ENCODE assay signal across 21 cellular contexts in the genomic region with DNA sequence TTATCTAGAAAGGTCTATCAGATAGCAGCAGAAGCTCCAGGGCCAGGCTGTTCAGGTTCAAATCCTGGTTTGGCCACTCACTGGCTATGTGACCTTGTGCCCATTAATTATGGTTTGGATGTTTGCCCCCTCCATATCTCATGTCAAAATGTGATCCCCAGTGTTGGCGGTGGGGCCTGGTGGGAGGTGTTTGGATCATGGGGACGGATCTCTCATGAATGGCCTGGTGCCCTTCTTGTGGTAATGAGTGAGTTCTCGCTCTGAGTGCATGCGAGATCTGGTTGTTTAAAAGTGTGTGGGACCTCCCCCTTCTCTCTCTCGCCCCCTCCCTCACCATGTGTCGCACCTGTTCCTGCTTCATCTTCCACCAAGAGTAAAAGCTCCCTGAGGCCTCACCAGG.
DNase-seq lines count a peak whose midpoint lies in the region; ATAC-seq and TF ChIP-seq lines count a peak whose summit lies in the region.
"Had no signal": no experiment of that assay in that cellular context is flagged by ENCODE, and none has a peak within 500 bp of the region (broad histone marks: within the 10 kb centered on the region; RNA-seq: fewer than 3 reads in every experiment).

No MANE protein-coding gene starts in this region.

- TF ChIP-seq POLR2A in testis (IDR thresholded peaks at IDR 0.05), result no peak

- no peaks in the 10 kb centered on the region for H3K9me3 ChIP-seq in endodermal cell (ENCODE audit: control insufficient read depth, low read length)
- H3K9me3 ChIP-seq in testis, result no peaks in the 10 kb centered on the region

- DNase-seq in activated CD8-positive, alpha-beta T cell treated with anti-CD3 and anti-CD28 coated beads, Interleukin-2, amount 10 ng/mL, durations not matched to agents 7 days and 5 days, result peak; percentile 6
- DNase-seq in activated CD8-positive, alpha-beta T cell treated with anti-CD3 and anti-CD28 coated beads for 36 hours, result no peak
- DNase-seq in endodermal cell, result peak; percentile 17
- DNase-seq in progenitor cell of endocrine pancreas (ENCODE audit: low spot score, unreplicated experiment), result peak; percentile 4
- DNase-seq in testis, result peak; percentile 10
- DNase-seq in caudate nucleus (lab: John Stamatoyannopoulos, UW), result no peak
- DNase-seq in SW480 (ENCODE audit: low spot score), result no peak
- DNase-seq: AML-193, DMS79, Kasumi-1, MM.1S, NCI-H1092, NCI-H1436 treated with DMSO at 0.1 percent for 48 hours, NCI-H2029, NCI-H345, NCI-H524 treated with DMSO at 0.1 percent for 48 hours, RPMI8226 had no signal

- H3K9me3 Mint-ChIP-seq in activated CD8-positive, alpha-beta T cell treated with anti-CD3 and anti-CD28 coated beads, Interleukin-2, amount 10 ng/mL, durations not matched to agents 7 days and 5 days (ENCODE audit: insufficient read depth), result no peaks in the 10 kb centered on the region
- H3K9me3 Mint-ChIP-seq in activated CD8-positive, alpha-beta T cell treated with anti-CD3 and anti-CD28 coated beads for 36 hours, result no peaks in the 10 kb centered on the region
- no peaks in the 10 kb centered on the region for H3K9me3 Mint-ChIP-seq in endodermal cell
- H3K9me3 Mint-ChIP-seq in progenitor cell of endocrine pancreas (ENCODE audit: low read depth), result no peaks in the 10 kb centered on the region
- H3K9me3 Mint-ChIP-seq: IgD-negative memory B cell had no signal

- H3K36me3 ChIP-seq in endodermal cell (ENCODE audit: control insufficient read depth, insufficient read depth, low read length) (no peaks in the 10 kb centered on the region), testis (ENCODE audit: low read depth, missing control alignments) (no peaks in the 10 kb centered on the region)

- no peak overlapping the region for H3K4me3 Mint-ChIP-seq in activated CD8-positive, alpha-beta T cell treated with anti-CD3 and anti-CD28 coated beads, Interleukin-2, amount 10 ng/mL, durations not matched to agents 7 days and 5 days
- H3K4me3 Mint-ChIP-seq in activated CD8-positive, alpha-beta T cell treated with anti-CD3 and anti-CD28 coated beads for 36 hours, result no peak overlapping the region
- H3K4me3 Mint-ChIP-seq in endodermal cell (no peak overlapping the region), progenitor cell of endocrine pancreas (ENCODE audit: low read depth) (no peak overlapping the region)
- H3K4me3 Mint-ChIP-seq: IgD-negative memory B cell had no signal

- H3K27ac ChIP-seq in endodermal cell (ENCODE audit: low read depth, low read length) (no peak overlapping the region), testis (no peak overlapping the region), caudate nucleus (ENCODE audit: low read depth, low read length) (no peak overlapping the region)
- H3K27ac ChIP-seq: 22Rv1, C4-2B had no signal

- no peak for TF ChIP-seq CTCF in activated CD8-positive, alpha-beta T cell treated with anti-CD3 and anti-CD28 coated beads for 36 hours (IDR thresholded peaks at IDR 0.05)
- TF ChIP-seq CTCF in endodermal cell (conservative IDR thresholded peaks at IDR 0.05) (no peak), progenitor cell of endocrine pancreas (IDR thresholded peaks at IDR 0.05; ENCODE audit: unreplicated experiment) (no peak), testis (IDR thresholded peaks at IDR 0.05) (no peak)

- no peak overlapping the region for H3K4me3 ChIP-seq in endodermal cell (ENCODE audit: low read length)
- H3K4me3 ChIP-seq in testis, result no peak overlapping the region

- H3K4me1 ChIP-seq in endodermal cell (ENCODE audit: control insufficient read depth, insufficient read depth, low read length) (peaks cover 7% of the 10 kb centered on the region), testis (peaks cover 17% of the 10 kb centered on the region)

- no peak overlapping the region for H3K9ac ChIP-seq in endodermal cell (ENCODE audit: extremely low read depth, low read length, poor library complexity, severe bottlenecking)

- intact Hi-C loops in activated CD8-positive, alpha-beta T cell treated with anti-CD3 and anti-CD28 coated beads for 36 hours (cut with micrococcal nuclease), result no loop called here
- intact Hi-C loops in testis (cut with DNase I; ENCODE audit: low total_unique reads), result no loop called here

- POLR2A ChIA-PET in activated CD8-positive, alpha-beta T cell treated with anti-CD3 and anti-CD28 coated beads, Interleukin-2, amount 10 ng/mL, durations not matched to agents 7 days and 5 days (lab: Charles Lee), result no interaction called here
- POLR2A ChIA-PET in activated CD8-positive, alpha-beta T cell treated with anti-CD3 and anti-CD28 coated beads for 36 hours (lab: Charles Lee), result no interaction called here

- no peaks in the 10 kb centered on the region for H3K27me3 Mint-ChIP-seq in activated CD8-positive, alpha-beta T cell treated with anti-CD3 and anti-CD28 coated beads, Interleukin-2, amount 10 ng/mL, durations not matched to agents 7 days and 5 days (ENCODE audit: low read depth)
- peaks cover 2% of the 10 kb centered on the region for H3K27me3 Mint-ChIP-seq in activated CD8-positive, alpha-beta T cell treated with anti-CD3 and anti-CD28 coated beads for 36 hours
- H3K27me3 Mint-ChIP-seq in endodermal cell (ENCODE audit: insufficient read depth), result peaks cover 2% of the 10 kb centered on the region
- peaks cover 10% of the 10 kb centered on the region for H3K27me3 Mint-ChIP-seq in progenitor cell of endocrine pancreas

- 95 to 96% methylated on average over 4 to 6 of the region's 6 CpGs for WGBS in endodermal cell (ENCODE audit: insufficient coverage in 1 of 2, insufficient read length in 1 of 2), 2 experiments
- WGBS in testis, 2 donors, result 83 to 90% methylated on average over 4 to 6 of the region's 6 CpGs

- H3K36me3 Mint-ChIP-seq in activated CD8-positive, alpha-beta T cell treated with anti-CD3 and anti-CD28 coated beads, Interleukin-2, amount 10 ng/mL, durations not matched to agents 7 days and 5 days (ENCODE audit: low read depth), result no peaks in the 10 kb centered on the region
- no peaks in the 10 kb centered on the region for H3K36me3 Mint-ChIP-seq in activated CD8-positive, alpha-beta T cell treated with anti-CD3 and anti-CD28 coated beads for 36 hours (ENCODE audit: low read depth)
- H3K36me3 Mint-ChIP-seq in endodermal cell (ENCODE audit: low read depth) (no peaks in the 10 kb centered on the region), progenitor cell of endocrine pancreas (ENCODE audit: insufficient read depth) (no peaks in the 10 kb centered on the region)
- H3K36me3 Mint-ChIP-seq: IgD-negative memory B cell had no signal

- no peak overlapping the region for H3K27ac Mint-ChIP-seq in activated CD8-positive, alpha-beta T cell treated with anti-CD3 and anti-CD28 coated beads, Interleukin-2, amount 10 ng/mL, durations not matched to agents 7 days and 5 days
- H3K27ac Mint-ChIP-seq in activated CD8-positive, alpha-beta T cell treated with anti-CD3 and anti-CD28 coated beads for 36 hours, result no peak overlapping the region
- H3K27ac Mint-ChIP-seq in endodermal cell, result no peak overlapping the region
- no peak overlapping the region for H3K27ac Mint-ChIP-seq in progenitor cell of endocrine pancreas
- H3K27ac Mint-ChIP-seq: IgD-negative memory B cell had no signal

- CTCF ChIA-PET in activated CD8-positive, alpha-beta T cell treated with anti-CD3 and anti-CD28 coated beads, Interleukin-2, amount 10 ng/mL, durations not matched to agents 7 days and 5 days (lab: Charles Lee), result no interaction called here
- CTCF ChIA-PET in activated CD8-positive, alpha-beta T cell treated with anti-CD3 and anti-CD28 coated beads for 36 hours (lab: Charles Lee), result no interaction called here

- peaks cover 3% of the 10 kb centered on the region for H3K4me1 Mint-ChIP-seq in activated CD8-positive, alpha-beta T cell treated with anti-CD3 and anti-CD28 coated beads, Interleukin-2, amount 10 ng/mL, durations not matched to agents 7 days and 5 days (ENCODE audit: low read depth)
- no peaks in the 10 kb centered on the region for H3K4me1 Mint-ChIP-seq in activated CD8-positive, alpha-beta T cell treated with anti-CD3 and anti-CD28 coated beads for 36 hours (ENCODE audit: low read depth)
- H3K4me1 Mint-ChIP-seq in endodermal cell (peaks cover 21% of the 10 kb centered on the region), progenitor cell of endocrine pancreas (ENCODE audit: low read depth) (peaks cover 4% of the 10 kb centered on the region)
- H3K4me1 Mint-ChIP-seq: IgD-negative memory B cell had no signal

- H3K27me3 ChIP-seq in endodermal cell (ENCODE audit: control insufficient read depth, insufficient read depth, low read length, poor library complexity, severe bottlenecking) (no peaks in the 10 kb centered on the region), testis (no peaks in the 10 kb centered on the region)

- no peak for ATAC-seq in activated CD8-positive, alpha-beta T cell treated with anti-CD3 and anti-CD28 coated beads, Interleukin-2, amount 10 ng/mL, durations not matched to agents 7 days and 5 days
- no peak for ATAC-seq in activated CD8-positive, alpha-beta T cell treated with anti-CD3 and anti-CD28 coated beads for 36 hours
- ATAC-seq in GM19463 (IDR thresholded peaks at IDR 0.05; ENCODE audit: unreplicated experiment), result no peak

Comparison
In these comparisons a context has a peak if more than half of its experiments do, and no peak if none do; other contexts are left out.
1. DNase-seq: peak in activated CD8-positive, alpha-beta T cell treated with anti-CD3 and anti-CD28 coated beads, Interleukin-2, amount 10 ng/mL, durations not matched to agents 7 days and 5 days (single experiment), endodermal cell (single experiment), progenitor cell of endocrine pancreas (single experiment) and testis (single experiment); none in activated CD8-positive, alpha-beta T cell treated with anti-CD3 and anti-CD28 coated beads for 36 hours (single experiment), caudate nucleus (0 of 61) and SW480 (single experiment).